9 cellular contexts compared by ENCODE assay signal in genomic region chr17:21375757-21376584, GRCh38. TPM values are rescaled to one million over a fixed set of nuclear protein-coding genes. Genes with fewer than 3 reads are reported as not detected.
DNase-seq lines count a peak whose midpoint lies in the region; ATAC-seq and TF ChIP-seq lines count a peak whose summit lies in the region.
"Had no signal": no experiment of that assay in that cellular context is flagged by ENCODE, and none has a peak within 500 bp of the region (broad histone marks: within the 10 kb centered on the region; RNA-seq: fewer than 3 reads in every experiment).

Gene KCNJ12 (plus strand): TSS chr17:21376357. CDS start chr17:21415343, 38,986 bp downstream.

- H3F3A ChIP-seq in PC-9 (ENCODE audit: insufficient read depth, low read depth): no peaks in the 10 kb centered on the region

- peak within 1 kb of the TSS; percentile 72 for H3K4me2 ChIP-seq in PC-9

- BruUV-seq in PC-9 (replicated peaks; lab: Mats Ljungman, UMichigan): no TSS peak

- no peak for TF ChIP-seq POLR2A in body of pancreas (IDR thresholded peaks at IDR 0.05)

- no peak for DNase-seq in CD8-positive, alpha-beta memory T cell
- DNase-seq in PC-9: no peak
- DNase-seq in glomerular visceral epithelial cell (ENCODE audit: extremely low spot score): peak; percentile 33
- peak; percentile 35 for DNase-seq in occipital lobe (lab: John Stamatoyannopoulos, UW)
- no peak for DNase-seq in activated CD4-positive, CD25-positive, alpha-beta regulatory T cell treated with anti-CD3 and anti-CD28 coated beads, Interleukin-2, amount 50 U/mL, for 72 hours
- no peak for DNase-seq in body of pancreas
- no peak for DNase-seq in stimulated activated CD4-positive, alpha-beta T cell treated with anti-CD3 and anti-CD28 coated beads, Interleukin-12 subunit alpha, Interleukin-12 subunit beta, amount 100 ng/mL, for 4 hours
- no peak for DNase-seq in COR-L47 (lab: John Stamatoyannopoulos, UW)

- peaks cover 6% of the 10 kb centered on the region for H3K4me1 ChIP-seq in CD8-positive, alpha-beta memory T cell (ENCODE audit: insufficient read depth, low read length)
- H3K4me1 ChIP-seq in PC-9 (replicated peaks; ENCODE audit: insufficient read depth): peaks cover 4% of the 10 kb centered on the region; the same call in 1 of the 2 replicates
- peaks cover 31% of the 10 kb centered on the region for H3K4me1 ChIP-seq in body of pancreas

- H3K27me3 Mint-ChIP-seq in CD8-positive, alpha-beta memory T cell: peaks cover 24 to 32% of the 10 kb centered on the region in 2 donors

- H3K36me3 Mint-ChIP-seq in CD8-positive, alpha-beta memory T cell: peaks cover 0 to 2% (median 0%) of the 10 kb centered on the region in 3 donors

- peak within 1 kb of the TSS in 4 of 7 donors; percentile 31 to 35 (median 32) for H3K4me3 Mint-ChIP-seq in CD8-positive, alpha-beta memory T cell

- H3K79me2 ChIP-seq in PC-9 (ENCODE audit: low read depth): no peaks in the 10 kb centered on the region

- TF ChIP-seq CTCF in PC-9 (conservative IDR thresholded peaks at IDR 0.05) (no peak), body of pancreas (IDR thresholded peaks at IDR 0.05) (no peak)

- H3K9me3 ChIP-seq in CD8-positive, alpha-beta memory T cell (ENCODE audit: low read length): no peaks in the 10 kb centered on the region
- no peaks in the 10 kb centered on the region for H3K9me3 ChIP-seq in PC-9 (ENCODE audit: insufficient read depth, low read depth)
- H3K9me3 ChIP-seq in body of pancreas: no peaks in the 10 kb centered on the region

- H3K4me1 Mint-ChIP-seq in CD8-positive, alpha-beta memory T cell: peaks cover 2 to 18% (median 7%) of the 10 kb centered on the region in 3 donors

- no peak for ATAC-seq in body of pancreas

- H3K36me3 ChIP-seq in CD8-positive, alpha-beta memory T cell (ENCODE audit: insufficient read depth, low read length): no peaks in the 10 kb centered on the region
- H3K36me3 ChIP-seq in PC-9 (ENCODE audit: low read depth) (no peaks in the 10 kb centered on the region), body of pancreas (replicated peaks in 1 of 2; ENCODE audit: insufficient read depth in 1 of 2, low read depth in 2 of 2) (no peaks in the 10 kb centered on the region)

- no peaks in the 10 kb centered on the region for H4K20me1 ChIP-seq in PC-9 (ENCODE audit: insufficient read depth)

- H3K27ac Mint-ChIP-seq in CD8-positive, alpha-beta memory T cell: no peak within 1 kb of the TSS

- POLR2A ChIA-PET in CD8-positive, alpha-beta memory T cell (lab: Charles Lee): no interaction called here
- POLR2A ChIA-PET in PC-9 (lab: Charles Lee; ENCODE audit: unreplicated experiment): no interaction called here

- intact Hi-C loops in PC-9 (cut with micrococcal nuclease; ENCODE audit: unreplicated experiment): no loop called here
- intact Hi-C loops in body of pancreas (cut with DNase I): no loop called here

- CTCF ChIA-PET in CD8-positive, alpha-beta memory T cell (lab: Charles Lee): no interaction called here
- CTCF ChIA-PET in PC-9 (lab: Charles Lee): no interaction called here

- H3K27ac ChIP-seq in CD8-positive, alpha-beta memory T cell (ENCODE audit: low read depth, low read length): no peak within 1 kb of the TSS
- H3K27ac ChIP-seq in PC-9 (no peak within 1 kb of the TSS), body of pancreas (no peak within 1 kb of the TSS)
- H3K27ac ChIP-seq: HL-60 had no signal

- no peaks in the 10 kb centered on the region for H3K27me3 ChIP-seq in CD8-positive, alpha-beta memory T cell (ENCODE audit: insufficient read depth, low read length, poor library complexity, severe bottlenecking)
- H3K27me3 ChIP-seq in PC-9 (ENCODE audit: insufficient read depth, low read depth): no peaks in the 10 kb centered on the region
- peaks cover 0 to 20% of the 10 kb centered on the region in 2 donors for H3K27me3 ChIP-seq in body of pancreas

- H3K9me2 ChIP-seq in PC-9 (ENCODE audit: insufficient read depth): no peaks in the 10 kb centered on the region

- no peaks in the 10 kb centered on the region for H3K9me3 Mint-ChIP-seq in CD8-positive, alpha-beta memory T cell

- H2AFZ ChIP-seq in PC-9: no peak within 1 kb of the TSS; the same call in 1 of the 2 replicates

- H3K4me3 ChIP-seq in CD8-positive, alpha-beta memory T cell (ENCODE audit: low read length): no peak within 1 kb of the TSS
- peak within 1 kb of the TSS; percentile 35; the same call in 1 of the 2 replicates for H3K4me3 ChIP-seq in PC-9
- H3K4me3 ChIP-seq in body of pancreas: no peak within 1 kb of the TSS

- WGBS in body of pancreas, 2 donors: 11 to 23% methylated on average over 34 to 64 of the region's 69 CpGs

RNA-seq across cellular contexts. Expression of gene KCNJ12, which starts in this region (rescaled TPM):
- total RNA-seq in CD8-positive, alpha-beta memory T cell: not detected
- not detected for polyA plus RNA-seq in CD8-positive, alpha-beta memory T cell
- total RNA-seq in PC-9 (2021): 1.1 and 2.0 TPM in 2 replicates
- 3.4 TPM for total RNA-seq in occipital lobe
- total RNA-seq in body of pancreas: under 1 TPM; 0.52 to 0.99 TPM

Comparison
In these comparisons a context has a peak if more than half of its experiments do, and no peak if none do; other contexts are left out.
1. DNase-seq: peak in glomerular visceral epithelial cell (single experiment) and occipital lobe (single experiment); none in CD8-positive, alpha-beta memory T cell (0 of 5), PC-9 (0 of 2), activated CD4-positive, CD25-positive, alpha-beta regulatory T cell treated with anti-CD3 and anti-CD28 coated beads, Interleukin-2, amount 50 U/mL, for 72 hours (single experiment), body of pancreas (0 of 4), stimulated activated CD4-positive, alpha-beta T cell treated with anti-CD3 and anti-CD28 coated beads, Interleukin-12 subunit alpha, Interleukin-12 subunit beta, amount 100 ng/mL, for 4 hours (single experiment) and COR-L47 (single experiment).